Comparison of ENCODE assay signal across 18 cellular contexts in genomic region chr1:113675299-113675698, GRCh38.
A peak's percentile ranks its signal among the peaks of the same experiment; 100 is the strongest.
DNase-seq lines count a peak whose midpoint lies in the region; ATAC-seq, FAIRE-seq and TF ChIP-seq lines count a peak whose summit lies in the region.
"Had no signal": no experiment of that assay in that cellular context is flagged by ENCODE, and none has a peak within 500 bp of the region (broad histone marks: within the 10 kb centered on the region; RNA-seq: fewer than 3 reads in every experiment).

No MANE protein-coding gene starts in this region.

- no peak overlapping the region for H3K4ac ChIP-seq in mesenchymal stem cell (ENCODE audit: low read depth in 1 of 2, low read length in 2 of 2)

- intact Hi-C loops in body of pancreas (cut with DNase I) = loop anchor here (5.0 kb wide), 1 partner anchor 533 kb away; no protein-coding TSS in a partner anchor

- no peak overlapping the region for H2BK120ac ChIP-seq in mesenchymal stem cell (ENCODE audit: low read depth, low read length)

- peaks cover 6% of the 10 kb centered on the region for H3K4me1 Mint-ChIP-seq in astrocyte (ENCODE audit: low read depth, unreplicated experiment)
- H3K4me1 Mint-ChIP-seq: H9, neural progenitor cell had no signal

- H3K79me2 ChIP-seq in astrocyte (ENCODE audit: insufficient read depth, low read length) = no peaks in the 10 kb centered on the region

- H4K8ac ChIP-seq in mesenchymal stem cell (ENCODE audit: low read length) = no peak overlapping the region

- no peaks in the 10 kb centered on the region for H3K9me3 Mint-ChIP-seq in astrocyte (ENCODE audit: unreplicated experiment)
- H3K9me3 Mint-ChIP-seq: activated CD4-positive, alpha-beta memory T cell treated with anti-CD3 and anti-CD28 coated beads, Interleukin-2, amount 10 ng/mL, durations not matched to agents 7 days and 5 days; activated T-cell treated with anti-CD3 and anti-CD28 coated beads, Interleukin-2, amount 50 U/mL, for 4 hours; H9; neural progenitor cell had no signal

- H3K4me2 ChIP-seq in astrocyte (ENCODE audit: low read length) (no peak overlapping the region), mesenchymal stem cell (ENCODE audit: low read length, poor library complexity, severe bottlenecking) (no peak overlapping the region)
- H3K4me2 ChIP-seq: neural progenitor cell had no signal

- WGBS in mesenchymal stem cell = 96% methylated on average over 2 of the region's 2 CpGs
- WGBS in body of pancreas, 2 donors = 88 to 91% methylated on average over 2 of the region's 2 CpGs

- H3K27me3 ChIP-seq in astrocyte (ENCODE audit: insufficient read depth, low read length) = no peaks in the 10 kb centered on the region
- no peaks in the 10 kb centered on the region for H3K27me3 ChIP-seq in mesenchymal stem cell (ENCODE audit: control insufficient read depth in 1 of 2, insufficient read depth in 1 of 2, low read length in 2 of 2)
- no peaks in the 10 kb centered on the region for H3K27me3 ChIP-seq in body of pancreas
- H3K27me3 ChIP-seq: BLaER1 treated with 17β-estradiol and CSF1 and Interleukin-3, amounts not matched to agents 10 nM and 100 nM; neural progenitor cell; stomach had no signal

- H2AFZ ChIP-seq in astrocyte (ENCODE audit: low read depth, low read length) = no peak overlapping the region
- no peak overlapping the region for H2AFZ ChIP-seq in mesenchymal stem cell (ENCODE audit: low read depth, low read length)
- H2AFZ ChIP-seq: neural progenitor cell had no signal

- no peak overlapping the region for H3K4me3 Mint-ChIP-seq in astrocyte (ENCODE audit: unreplicated experiment)
- H3K4me3 Mint-ChIP-seq: activated CD4-positive, alpha-beta memory T cell treated with anti-CD3 and anti-CD28 coated beads, Interleukin-2, amount 10 ng/mL, durations not matched to agents 7 days and 5 days; activated T-cell treated with anti-CD3 and anti-CD28 coated beads, Interleukin-2, amount 50 U/mL, for 4 hours; H9; neural progenitor cell had no signal

- no peak overlapping the region for H3K9ac ChIP-seq in astrocyte (ENCODE audit: low read length)
- H3K9ac ChIP-seq in mesenchymal stem cell (ENCODE audit: low read length) = no peak overlapping the region
- H3K9ac ChIP-seq: BLaER1 treated with 17β-estradiol and CSF1 and Interleukin-3, amounts not matched to agents 10 nM and 100 nM; neural progenitor cell had no signal

- H3K4me1 ChIP-seq in astrocyte (ENCODE audit: insufficient read depth, low read length) (peaks cover 2% of the 10 kb centered on the region), mesenchymal stem cell (ENCODE audit: control insufficient read depth, insufficient read depth, low read depth, low read length) (peaks cover 2% of the 10 kb centered on the region), body of pancreas (peaks cover 6% of the 10 kb centered on the region)
- H3K4me1 ChIP-seq: neural progenitor cell had no signal

- H2BK15ac ChIP-seq in mesenchymal stem cell (ENCODE audit: low read depth, poor library complexity, severe bottlenecking) = no peak overlapping the region

- no peak for FAIRE-seq in astrocyte (lab: Jason Lieb, UNC)

- H3K4me3 ChIP-seq in NB4 (ENCODE audit: low read depth, low read length) (no peak overlapping the region), astrocyte (ENCODE audit: insufficient read depth, low read depth, low read length) (no peak overlapping the region), mesenchymal stem cell (ENCODE audit: insufficient read depth in 1 of 2, low read depth in 1 of 2, low read length in 2 of 2) (no peak overlapping the region), body of pancreas (no peak overlapping the region)
- H3K4me3 ChIP-seq: BLaER1 treated with 17β-estradiol and CSF1 and Interleukin-3, amounts not matched to agents 10 nM and 100 nM; neural progenitor cell; stomach had no signal

- H3K36me3 ChIP-seq in astrocyte (ENCODE audit: insufficient read depth, low read length) (no peaks in the 10 kb centered on the region), mesenchymal stem cell (ENCODE audit: control insufficient read depth in 1 of 2, insufficient read depth in 2 of 2, low read depth in 1 of 2, low read length in 2 of 2) (peaks cover 0 to 21% of the 10 kb centered on the region in 2 experiments), body of pancreas (replicated peaks in 1 of 2; ENCODE audit: insufficient read depth in 1 of 2, low read depth in 2 of 2) (peaks cover 0 to 2% of the 10 kb centered on the region in 2 donors)
- H3K36me3 ChIP-seq: neural progenitor cell had no signal

- H2BK5ac ChIP-seq in mesenchymal stem cell (ENCODE audit: low read depth, low read length, poor library complexity, severe bottlenecking) = no peak overlapping the region

- no peaks in the 10 kb centered on the region for H3K9me3 ChIP-seq in astrocyte (ENCODE audit: insufficient read depth, low read depth, low read length)
- no peaks in the 10 kb centered on the region for H3K9me3 ChIP-seq in mesenchymal stem cell (ENCODE audit: control insufficient read depth, low read length)
- H3K9me3 ChIP-seq in body of pancreas = no peaks in the 10 kb centered on the region
- H3K9me3 ChIP-seq: BLaER1 treated with 17β-estradiol and CSF1 and Interleukin-3, amounts not matched to agents 10 nM and 100 nM; stomach had no signal

- no peak overlapping the region for H2BK12ac ChIP-seq in mesenchymal stem cell (ENCODE audit: low read length in 2 of 2)

- H4K20me1 ChIP-seq in astrocyte (ENCODE audit: insufficient read depth, low read length) = no peaks in the 10 kb centered on the region
- H4K20me1 ChIP-seq: BLaER1 treated with 17β-estradiol and CSF1 and Interleukin-3, amounts not matched to agents 10 nM and 100 nM had no signal

- TF ChIP-seq CTCF in NB4 (IDR thresholded peaks at IDR 0.05; ENCODE audit: low read depth, low read length) = no peak
- TF ChIP-seq CTCF in astrocyte (IDR thresholded peaks at IDR 0.05; ENCODE audit: insufficient read depth, low read depth, low read length) = no peak
- TF ChIP-seq CTCF in body of pancreas (IDR thresholded peaks at IDR 0.05) = no peak

- no peak overlapping the region for H2AK5ac ChIP-seq in mesenchymal stem cell (ENCODE audit: low read length, severe bottlenecking)

- no peak overlapping the region for H3K27ac Mint-ChIP-seq in astrocyte (ENCODE audit: unreplicated experiment)
- H3K27ac Mint-ChIP-seq: activated CD4-positive, alpha-beta memory T cell treated with anti-CD3 and anti-CD28 coated beads, Interleukin-2, amount 10 ng/mL, durations not matched to agents 7 days and 5 days; H9; neural progenitor cell had no signal

- no peak overlapping the region for H3K18ac ChIP-seq in mesenchymal stem cell (ENCODE audit: low read depth in 1 of 2, low read length in 2 of 2)

- H3K36me3 Mint-ChIP-seq in astrocyte (ENCODE audit: low read depth, unreplicated experiment) = peaks cover 10% of the 10 kb centered on the region

- no peak overlapping the region for H4K91ac ChIP-seq in mesenchymal stem cell (ENCODE audit: low read length)

- H3K14ac ChIP-seq in mesenchymal stem cell (ENCODE audit: low read length in 2 of 2) = no peak overlapping the region

- no peak overlapping the region for H3K27ac ChIP-seq in astrocyte (ENCODE audit: low read depth, low read length)
- no peak overlapping the region for H3K27ac ChIP-seq in mesenchymal stem cell (ENCODE audit: low read length, poor library complexity, severe bottlenecking)
- no peak overlapping the region for H3K27ac ChIP-seq in body of pancreas
- H3K27ac ChIP-seq: 22Rv1; BLaER1 treated with 17β-estradiol and CSF1 and Interleukin-3, amounts not matched to agents 10 nM and 100 nM; neural progenitor cell; stomach had no signal

- no peaks in the 10 kb centered on the region for H3K79me1 ChIP-seq in mesenchymal stem cell (replicated peaks; ENCODE audit: low read length, poor library complexity, severe bottlenecking)

- no peak overlapping the region for H3K23ac ChIP-seq in mesenchymal stem cell (ENCODE audit: low read length in 2 of 2)

- TF ChIP-seq POLR2A in NB4 (IDR thresholded peaks at IDR 0.05; ENCODE audit: extremely low read depth, insufficient read length) (no peak), body of pancreas (IDR thresholded peaks at IDR 0.05) (no peak)

- DNase-seq in DMS53 (lab: John Stamatoyannopoulos, UW) (peak; percentile 64), DMS53 treated with DMSO at 0.1 percent for 48 hours (lab: John Stamatoyannopoulos, UW; ENCODE audit: unreplicated experiment) (no peak), NB4 (ENCODE audit: low read depth) (peak; percentile 30), astrocyte (ENCODE audit: low read depth) (peak; percentile 13), mesenchymal stem cell (peak; percentile 14), NCI-H2107 (lab: John Stamatoyannopoulos, UW) (no peak), body of pancreas (no peak)
- no peak for DNase-seq in activated CD4-positive, CD25-positive, alpha-beta regulatory T cell treated with anti-CD3 and anti-CD28 coated beads, Interleukin-2, amount 50 U/mL, for 72 hours
- DNase-seq: activated CD4-positive, alpha-beta memory T cell treated with anti-CD3 and anti-CD28 coated beads, Interleukin-2, amount 10 ng/mL, durations not matched to agents 7 days and 5 days; activated T-cell treated with anti-CD3 and anti-CD28 coated beads, Interleukin-2, amount 50 U/mL, for 4 hours; central memory CD4-positive, alpha-beta T cell; effector memory CD4-positive, alpha-beta T cell; H9; NCI-H748 treated with DMSO at 0.1 percent for 48 hours; stomach had no signal

- no peaks in the 10 kb centered on the region for H3K27me3 Mint-ChIP-seq in astrocyte (ENCODE audit: low read depth, unreplicated experiment)
- H3K27me3 Mint-ChIP-seq: activated CD4-positive, alpha-beta memory T cell treated with anti-CD3 and anti-CD28 coated beads, Interleukin-2, amount 10 ng/mL, durations not matched to agents 7 days and 5 days had no signal

- ATAC-seq in body of pancreas = no peak
- ATAC-seq: activated T-cell treated with anti-CD3 and anti-CD28 coated beads, Interleukin-2, amount 50 U/mL, for 4 hours had no signal

Comparison
In these comparisons a context has a peak if more than half of its experiments do, and no peak if none do; other contexts are left out.
1. DNase-seq: peak in DMS53 (single experiment), NB4 (single experiment), astrocyte (single experiment) and mesenchymal stem cell (single experiment); none in DMS53 treated with DMSO at 0.1 percent for 48 hours (single experiment), NCI-H2107 (single experiment), activated CD4-positive, CD25-positive, alpha-beta regulatory T cell treated with anti-CD3 and anti-CD28 coated beads, Interleukin-2, amount 50 U/mL, for 72 hours (single experiment) and body of pancreas (0 of 4).